ENCODE assay signal across 34 cellular contexts in genomic region chr17:60899115-60899514, GRCh38.
"Had no signal": no experiment of that assay in that cellular context is flagged by ENCODE, and none has a peak within 500 bp of the region (broad histone marks: within the 10 kb centered on the region; RNA-seq: fewer than 3 reads in every experiment).

No MANE protein-coding gene starts in this region.

- H3K27me3 ChIP-seq: adrenal gland, ascending aorta, body of pancreas, brain microvascular endothelial cell, breast epithelium, cardiac muscle cell had no signal

- ATAC-seq: activated naive CD4-positive, alpha-beta T cell treated with anti-CD3 and anti-CD28 coated beads, Interleukin-2, amount 50 U/mL, for 72 hours; activated naive CD8-positive, alpha-beta T cell treated with anti-CD3 and anti-CD28 coated beads, Interleukin-2, amount 50 U/mL, for 24 hours; activated T-cell treated with anti-CD3 and anti-CD28 coated beads, Interleukin-2, amount 50 U/mL, for 4 hours; activated T-cell treated with anti-CD3 and anti-CD28 coated beads, Interleukin-2, amount 50 U/mL, for 72 hours; activated T-helper 17 cell treated with anti-CD3 and anti-CD28 coated beads, Interleukin-2, amount 50 U/mL, for 72 hours; body of pancreas had no signal

- H3K4me3 ChIP-seq: adrenal gland, ascending aorta, body of pancreas, breast epithelium, cardiac muscle cell had no signal

- FAIRE-seq: astrocyte had no signal

- H3K36me3 ChIP-seq: adrenal gland, ascending aorta, brain microvascular endothelial cell, breast epithelium, cardiac muscle cell had no signal

- H3K27ac ChIP-seq: adrenal gland, ascending aorta, body of pancreas, brain microvascular endothelial cell, breast epithelium, cardiac muscle cell had no signal

- H3K9me3 ChIP-seq: body of pancreas had no signal

- H3K4me1 ChIP-seq: adrenal gland, body of pancreas, breast epithelium had no signal

- DNase-seq: activated effector memory CD4-positive, alpha-beta T cell treated with anti-CD3 and anti-CD28 coated beads, Interleukin-2, amount 50 U/mL, for 16 hours; activated effector memory CD4-positive, alpha-beta T cell treated with Interleukin-2 at 50 U/mL for 16 hours; activated gamma-delta T cell; activated gamma-delta T cell treated with Interleukin-2 at 50 U/mL for 16 hours; activated naive CD4-positive, alpha-beta T cell; activated naive CD4-positive, alpha-beta T cell treated with anti-CD3 and anti-CD28 coated beads for 36 hours; activated naive CD4-positive, alpha-beta T cell treated with anti-CD3 and anti-CD28 coated beads, Interleukin-2, amount 10 ng/mL, durations not matched to agents 7 days and 5 days; activated naive CD4-positive, alpha-beta T cell treated with anti-CD3 and anti-CD28 coated beads, Interleukin-2, amount 50 U/mL, for 16 hours; activated naive CD4-positive, alpha-beta T cell treated with Interleukin-2 at 50 U/mL for 16 hours; activated naive CD8-positive, alpha-beta T cell treated with anti-CD3 and anti-CD28 coated beads for 36 hours; activated naive CD8-positive, alpha-beta T cell treated with anti-CD3 and anti-CD28 coated beads, Interleukin-2, amount 10 ng/mL, durations not matched to agents 7 days and 5 days; activated naive CD8-positive, alpha-beta T cell treated with anti-CD3 and anti-CD28 coated beads, Interleukin-2, amount 50 U/mL, for 24 hours; activated T-cell treated with anti-CD3 and anti-CD28 coated beads for 4 hours; activated T-cell treated with anti-CD3 and anti-CD28 coated beads, Interleukin-2, amount 50 U/mL, for 1 hour; activated T-cell treated with anti-CD3 and anti-CD28 coated beads, Interleukin-2, amount 50 U/mL, for 24 hours; activated T-cell treated with anti-CD3 and anti-CD28 coated beads, Interleukin-2, amount 50 U/mL, for 4 hours; activated T-cell treated with anti-CD3 and anti-CD28 coated beads, Interleukin-2, amount 50 U/mL, for 48 hours; activated T-cell treated with anti-CD3 and anti-CD28 coated beads, Interleukin-2, amount 50 U/mL, for 72 hours; adrenal gland; amniotic stem cell; amygdala; anterior cingulate cortex; aorta; body of pancreas; brain microvascular endothelial cell; caudate nucleus; central memory CD4-positive, alpha-beta T cell; cerebellar nuclear complex had no signal
